9 cellular contexts compared by ENCODE assay signal in genomic region chrX:120549483-120550452, GRCh38. TPM values are rescaled to one million over a fixed set of nuclear protein-coding genes. Genes with fewer than 3 reads are reported as not detected.
DNase-seq lines count a peak whose midpoint lies in the region; ATAC-seq, FAIRE-seq and TF ChIP-seq lines count a peak whose summit lies in the region.
"Had no signal": no experiment of that assay in that cellular context is flagged by ENCODE, and none has a peak within 500 bp of the region (broad histone marks: within the 10 kb centered on the region; RNA-seq: fewer than 3 reads in every experiment).

No MANE protein-coding gene starts in this region.

- H3K4me1 Mint-ChIP-seq in Calu3 (ENCODE audit: low read depth, unreplicated experiment) = peaks cover 27% of the 10 kb centered on the region
- H3K4me1 Mint-ChIP-seq in naive thymus-derived CD8-positive, alpha-beta T cell = peaks cover 10 to 32% (median 17%) of the 10 kb centered on the region in 4 donors

- no peaks in the 10 kb centered on the region for H3K9me3 ChIP-seq in kidney (ENCODE audit: control insufficient read depth in 1 of 2, low read length in 2 of 2)
- H3K9me3 ChIP-seq: spleen had no signal

- H3K27me3 Mint-ChIP-seq in Calu3 (ENCODE audit: unreplicated experiment) = no peaks in the 10 kb centered on the region
- no peaks in the 10 kb centered on the region for H3K27me3 Mint-ChIP-seq in naive thymus-derived CD8-positive, alpha-beta T cell

- POLR2A ChIA-PET in naive thymus-derived CD8-positive, alpha-beta T cell (lab: Charles Lee) = no interaction called here

- H3K36me3 Mint-ChIP-seq in Calu3 (ENCODE audit: insufficient read depth, unreplicated experiment) = peaks cover 17% of the 10 kb centered on the region
- peaks cover 0 to 55% (median 0%) of the 10 kb centered on the region in 3 donors for H3K36me3 Mint-ChIP-seq in naive thymus-derived CD8-positive, alpha-beta T cell

- H3K4me3 ChIP-seq in NB4 (ENCODE audit: low read depth, low read length) = no peak overlapping the region
- no peak overlapping the region for H3K4me3 ChIP-seq in brain microvascular endothelial cell (ENCODE audit: low read depth, low read length)
- H3K4me3 ChIP-seq in kidney (ENCODE audit: low read length in 2 of 2) = no peak overlapping the region
- H3K4me3 ChIP-seq: spleen had no signal

- intact Hi-C loops in Calu3 (cut with micrococcal nuclease; ENCODE audit: unreplicated experiment) (no loop called here), kidney (cut with DNase I) (no loop called here)

- no peak for ATAC-seq in naive thymus-derived CD8-positive, alpha-beta T cell

- no peak for FAIRE-seq in kidney (lab: Jason Lieb, UNC)

- no TSS peak for BruUV-seq in Calu3 (replicated peaks; lab: Mats Ljungman, UMichigan)

- in situ Hi-C loops in brain microvascular endothelial cell (cut with HindIII; ENCODE audit: low pct_ligation_motif_present, low sequenced_read_pairs) = no loop called here
- in situ Hi-C loops in G401 (cut with HindIII; ENCODE audit: low sequenced_read_pairs) = no loop called here

- DNase-seq in Calu3 (peak; percentile 29), NB4 (ENCODE audit: low read depth) (peak; percentile 9), brain microvascular endothelial cell (peak; percentile 89), G401 (ENCODE audit: low spot score) (no peak), hypothalamus (lab: John Stamatoyannopoulos, UW) (no peak), kidney (no peak)
- no peak for DNase-seq in naive thymus-derived CD8-positive, alpha-beta T cell
- DNase-seq in central memory CD4-positive, alpha-beta T cell = no peak
- DNase-seq: spleen had no signal

- peak overlapping the region; percentile 91 for H3K27ac ChIP-seq in brain microvascular endothelial cell
- H3K27ac ChIP-seq in kidney (ENCODE audit: low read depth in 2 of 2, low read length in 2 of 2) = no peak overlapping the region

- no peaks in the 10 kb centered on the region for H3K9me3 Mint-ChIP-seq in Calu3 (ENCODE audit: low read depth, unreplicated experiment)
- H3K9me3 Mint-ChIP-seq in naive thymus-derived CD8-positive, alpha-beta T cell = no peaks in the 10 kb centered on the region

- no peaks in the 10 kb centered on the region for H3K4me1 ChIP-seq in kidney (ENCODE audit: control insufficient read depth in 1 of 2, insufficient read depth in 1 of 2, low read depth in 1 of 2, low read length in 2 of 2)

- peak overlapping the region; percentile 95 for H3K27ac Mint-ChIP-seq in Calu3 (ENCODE audit: unreplicated experiment)
- peak overlapping the region in 6 of 10 donors; percentile 3 to 89 (median 42) for H3K27ac Mint-ChIP-seq in naive thymus-derived CD8-positive, alpha-beta T cell

- peaks cover 4% of the 10 kb centered on the region for H3K36me3 ChIP-seq in brain microvascular endothelial cell (replicated peaks)
- peaks cover 0 to 3% of the 10 kb centered on the region in 2 donors for H3K36me3 ChIP-seq in kidney (ENCODE audit: control insufficient read depth in 1 of 2, insufficient read depth in 2 of 2, low read length in 2 of 2)

- no peak for TF ChIP-seq POLR2A in NB4 (IDR thresholded peaks at IDR 0.05; ENCODE audit: extremely low read depth, insufficient read length)

- no peak overlapping the region for H3K9ac ChIP-seq in kidney (ENCODE audit: low read length in 2 of 2)

- H3K27me3 ChIP-seq in brain microvascular endothelial cell (replicated peaks) = no peaks in the 10 kb centered on the region
- H3K27me3 ChIP-seq: spleen had no signal

- TF ChIP-seq CTCF in Calu3 (IDR thresholded peaks at IDR 0.05; ENCODE audit: unreplicated experiment) (no peak), NB4 (IDR thresholded peaks at IDR 0.05; ENCODE audit: low read depth, low read length) (no peak), brain microvascular endothelial cell (IDR thresholded peaks at IDR 0.05; ENCODE audit: low read depth, low read length, missing control alignments) (no peak), kidney (IDR thresholded peaks at IDR 0.05; ENCODE audit: borderline replicate concordance, extremely low read depth, insufficient read depth) (no peak)

- H3K4me3 Mint-ChIP-seq in Calu3 (ENCODE audit: low read depth, unreplicated experiment) = peak overlapping the region; percentile 63
- no peak overlapping the region for H3K4me3 Mint-ChIP-seq in naive thymus-derived CD8-positive, alpha-beta T cell

- CTCF ChIA-PET in Calu3 (lab: Charles Lee) = interaction anchor here (0.9 to 1.0 kb wide), 3 partner anchors 9 to 64 kb away, joined by 3 read pairs; no protein-coding TSS in a partner anchor

RNA-seq across cellular contexts. Expression of gene CUL4B, which starts 11.0 kb away (rescaled TPM):
- 32.8 and 35.2 TPM in 2 replicates for total RNA-seq in Calu3 (2022)
- 10 to 100 TPM; 59.9 to 64.7 TPM for total RNA-seq in naive thymus-derived CD8-positive, alpha-beta T cell
- polyA plus RNA-seq in naive thymus-derived CD8-positive, alpha-beta T cell = 10 to 100 TPM; 23.6 to 27.9 (median 23.9) TPM
- total RNA-seq in G401 (2014; rRNA removed; shearing (Covaris generic)) = 18.8 and 21.3 TPM in 2 replicates
- total RNA-seq in kidney = 34.7 TPM
- 15.7 TPM for polyA plus RNA-seq in kidney (ENCODE audit: insufficient read depth, low read depth, low replicate concordance)

RNA-seq across cellular contexts. Expression of gene MCTS1, which starts 54.1 kb away (rescaled TPM):
- total RNA-seq in Calu3 (2022) = 64.7 and 67.7 TPM in 2 replicates
- 10 to 100 TPM; 26.6 to 31.0 TPM for total RNA-seq in naive thymus-derived CD8-positive, alpha-beta T cell
- polyA plus RNA-seq in naive thymus-derived CD8-positive, alpha-beta T cell = 10 to 100 TPM; 68.2 to 72.4 (median 71.3) TPM
- 60.0 and 72.6 TPM in 2 replicates for total RNA-seq in G401 (2014; rRNA removed; shearing (Covaris generic))
- total RNA-seq in kidney = 30.6 TPM
- polyA plus RNA-seq in kidney (ENCODE audit: insufficient read depth, low read depth, low replicate concordance) = 73.7 TPM

Comparison
In these comparisons a context has a peak if more than half of its experiments do, and no peak if none do; other contexts are left out.
1. DNase-seq: peak in Calu3 (single experiment), NB4 (single experiment) and brain microvascular endothelial cell (single experiment); none in naive thymus-derived CD8-positive, alpha-beta T cell (0 of 10), central memory CD4-positive, alpha-beta T cell (single experiment), G401 (single experiment), hypothalamus (0 of 51) and kidney (single experiment).